In genomic region chr15:61829514-61829889, GRCh38 we compare ENCODE assay signal across 25 cellular contexts.
"Had no signal": no experiment of that assay in that cellular context is flagged by ENCODE, and none has a peak within 500 bp of the region (broad histone marks: within the 10 kb centered on the region; RNA-seq: fewer than 3 reads in every experiment).

No MANE protein-coding gene starts in this region.

- DNase-seq: dorsolateral prefrontal cortex; effector CD4-positive, alpha-beta T cell; foreskin fibroblast; gastrocnemius medialis; kidney; natural killer cell; occipital lobe; retina; stimulated activated CD4-positive, alpha-beta T cell treated with anti-CD3 and anti-CD28 coated beads, Interleukin-12 subunit alpha, Interleukin-12 subunit beta, amount 100 ng/mL, for 4 hours; stimulated activated CD4-positive, alpha-beta T cell treated with anti-CD3 and anti-CD28 coated beads, Interleukin-1b, Interleukin-23, amount 100 ng/mL, for 48 hours; stimulated activated CD4-positive, alpha-beta T cell treated with anti-CD3 and anti-CD28 coated beads, Interleukin-4, amount 100 ng/mL, for 24 hours; stimulated activated naive CD4-positive, alpha-beta T cell treated with Interleukin-2 at 50 U/mL for 16 hours; stomach; testis; tibial artery had no signal

- H3K4me3 ChIP-seq: dorsolateral prefrontal cortex, gastrocnemius medialis, hepatocyte, lung, pancreas, smooth muscle cell, stomach, testis, tibial artery, uterus had no signal

- H3K36me3 ChIP-seq: gastrocnemius medialis, pancreas, stomach, tibial artery, uterus had no signal

- H3K4me1 ChIP-seq: pancreas, testis, tibial artery, uterus had no signal

- H2AFZ ChIP-seq: hepatocyte had no signal

- ATAC-seq: esophagus mucosa; gastrocnemius medialis; natural killer cell; sciatic nerve; stimulated activated effector memory CD8-positive, alpha-beta T cell treated with anti-CD3 and anti-CD28 coated beads, Interleukin-12 subunit alpha, Interleukin-12 subunit beta, amount 100 ng/mL, for 72 hours had no signal

- H3K79me2 ChIP-seq: hepatocyte had no signal

- FAIRE-seq: colon, kidney, pancreas had no signal

- H3K27ac ChIP-seq: dorsolateral prefrontal cortex, epithelial cell of prostate, gastrocnemius medialis, hepatocyte, stomach, testis, tibial artery, uterus had no signal

- H3K4me2 ChIP-seq: hepatocyte, smooth muscle cell had no signal

- H3K9me3 ChIP-seq: gastrocnemius medialis, pancreas, stomach, testis, tibial artery, uterus had no signal

- H3K27me3 ChIP-seq: dorsolateral prefrontal cortex, gastrocnemius medialis, hepatocyte, pancreas, testis, uterus had no signal
